Comparison of ENCODE assay signal across 22 cellular contexts in genomic region chr9:136920832-136921231, GRCh38. TPM values are rescaled to one million over a fixed set of nuclear protein-coding genes. Genes with fewer than 3 reads are reported as not detected.
"Had no signal": no experiment of that assay in that cellular context is flagged by ENCODE, and none has a peak within 500 bp of the region (broad histone marks: within the 10 kb centered on the region; RNA-seq: fewer than 3 reads in every experiment).

No MANE protein-coding gene starts in this region.

- H3K4me1 ChIP-seq: transverse colon had no signal

- H3K4me3 ChIP-seq: left lung, smooth muscle cell, testis, transverse colon had no signal

- DNase-seq: effector memory CD4-positive, alpha-beta T cell; islet precursor cell; left lung; mesendoderm; naive thymus-derived CD4-positive, alpha-beta T cell; nephron progenitor cell; posterior cingulate gyrus; stimulated activated CD4-positive, alpha-beta T cell treated with anti-CD3 and anti-CD28 coated beads, Interleukin-4, amount 100 ng/mL, for 1 hour; stimulated activated CD8-positive, alpha-beta memory T cell treated with anti-CD3 and anti-CD28 coated beads, Interleukin-4, amount 100 ng/mL, for 48 hours; stimulated activated naive CD8-positive, alpha-beta T cell treated with anti-CD3 and anti-CD28 coated beads, Interleukin-15, amount 100 ng/mL, for 72 hours; testis; transverse colon had no signal

- H3K9me3 Mint-ChIP-seq: naive thymus-derived CD4-positive, alpha-beta T cell; nephron progenitor cell; stimulated activated memory B cell treated with anti-CD40 and anti-IgM and Interleukin-4, amounts not matched to agents 10 μg/mL and 1 μg/mL and 100 μg/mL, for 72 hours; stimulated activated naive CD8-positive, alpha-beta T cell treated with anti-CD3 and anti-CD28 coated beads, Interleukin-15, amount 100 ng/mL, for 72 hours had no signal

- H3K4me3 Mint-ChIP-seq: naive thymus-derived CD4-positive, alpha-beta T cell; nephron progenitor cell; stimulated activated memory B cell treated with anti-CD40 and anti-IgM and Interleukin-4, amounts not matched to agents 10 μg/mL and 1 μg/mL and 100 μg/mL, for 72 hours; stimulated activated naive CD8-positive, alpha-beta T cell treated with anti-CD3 and anti-CD28 coated beads, Interleukin-15, amount 100 ng/mL, for 72 hours had no signal

- H3K9me3 ChIP-seq: left lung, neutrophil, testis, transverse colon had no signal

- H3K27ac Mint-ChIP-seq: naive thymus-derived CD4-positive, alpha-beta T cell; nephron progenitor cell; stimulated activated memory B cell treated with anti-CD40 and anti-IgM and Interleukin-4, amounts not matched to agents 10 μg/mL and 1 μg/mL and 100 μg/mL, for 72 hours had no signal

- ATAC-seq: esophagus mucosa; left lung; naive thymus-derived CD4-positive, alpha-beta T cell; stimulated activated memory B cell treated with anti-CD40 and anti-IgM and Interleukin-4, amounts not matched to agents 10 μg/mL and 1 μg/mL and 100 μg/mL, for 72 hours; stimulated activated naive CD8-positive, alpha-beta T cell treated with anti-CD3 and anti-CD28 coated beads, Interleukin-15, amount 100 ng/mL, for 72 hours had no signal

- H3K27ac ChIP-seq: left lung, neutrophil, testis, transverse colon had no signal

- H3K4me2 ChIP-seq: smooth muscle cell had no signal

- H3K27me3 Mint-ChIP-seq: naive thymus-derived CD4-positive, alpha-beta T cell; stimulated activated memory B cell treated with anti-CD40 and anti-IgM and Interleukin-4, amounts not matched to agents 10 μg/mL and 1 μg/mL and 100 μg/mL, for 72 hours; stimulated activated naive CD8-positive, alpha-beta T cell treated with anti-CD3 and anti-CD28 coated beads, Interleukin-15, amount 100 ng/mL, for 72 hours had no signal

- H3K27me3 ChIP-seq: left lung, neutrophil, testis, transverse colon had no signal

RNA-seq across cellular contexts. Expression of gene C8G, which starts 24.2 kb away (rescaled TPM):
- total RNA-seq: esophagus mucosa, frontal cortex, glomerular endothelial cell, mononuclear cell, smooth muscle cell had no signal
- polyA plus RNA-seq: naive thymus-derived CD4-positive, alpha-beta T cell had no signal

RNA-seq across cellular contexts. Expression of gene LCN12, which starts 31.2 kb away (rescaled TPM):
- total RNA-seq: frontal cortex, glomerular endothelial cell, lung microvascular endothelial cell, mononuclear cell, smooth muscle cell, subcutaneous adipose tissue had no signal
- polyA plus RNA-seq: fibroblast of lung; naive thymus-derived CD4-positive, alpha-beta T cell; smooth muscle cell had no signal
